In genomic region chr1:26697441-26697977, GRCh38 we compare ENCODE assay signal across 8 cellular contexts. TPM values are rescaled to one million over a fixed set of nuclear protein-coding genes. Genes with fewer than 3 reads are reported as not detected.
DNase-seq lines count a peak whose midpoint lies in the region; ATAC-seq and TF ChIP-seq lines count a peak whose summit lies in the region.

No MANE protein-coding gene starts in this region.

- peaks cover 4% of the 10 kb centered on the region; the same call in 1 of the 2 replicates for H3F3A ChIP-seq in Loucy (ENCODE audit: low read depth)

- no peaks in the 10 kb centered on the region for H3K9me2 ChIP-seq in Loucy (replicated peaks; ENCODE audit: low read depth, low read length)

- DNase-seq in Daoy (ENCODE audit: low read depth) (peak; percentile 24), osteocyte (ENCODE audit: extremely low spot score, unreplicated experiment) (no peak), NCI-H187 (lab: John Stamatoyannopoulos, UW) (no peak)
- peak in 1 of 3 donors; percentile 6 for DNase-seq in effector memory CD4-positive, alpha-beta T cell

- TF ChIP-seq CTCF in Loucy (conservative IDR thresholded peaks at IDR 0.05; ENCODE audit: low read length) = no peak
- TF ChIP-seq CTCF in osteocyte (IDR thresholded peaks at IDR 0.05) = no peak

- H3K4me1 ChIP-seq in Loucy (ENCODE audit: insufficient read depth, low read length, poor library complexity, severe bottlenecking) = peaks cover 64% of the 10 kb centered on the region
- peaks cover 52% of the 10 kb centered on the region for H3K4me1 ChIP-seq in effector memory CD4-positive, alpha-beta T cell (ENCODE audit: control insufficient read depth, insufficient read depth, low read length, poor library complexity, severe bottlenecking)

- H3K9ac ChIP-seq in Loucy (ENCODE audit: low read depth, low read length, poor library complexity, severe bottlenecking) = peak overlapping the region; percentile 96

- H3K79me2 ChIP-seq in Loucy (ENCODE audit: insufficient read depth, low read length) = peaks cover 80% of the 10 kb centered on the region

- H3K27me3 Mint-ChIP-seq in osteocyte (ENCODE audit: unreplicated experiment) = no peaks in the 10 kb centered on the region

- peak overlapping the region; percentile 80 for H3K4me3 ChIP-seq in Loucy (ENCODE audit: low read length, poor library complexity, severe bottlenecking)
- peak overlapping the region; percentile 77 for H3K4me3 ChIP-seq in effector memory CD4-positive, alpha-beta T cell (ENCODE audit: insufficient read depth, low read depth, low read length, poor library complexity, severe bottlenecking)

- H3K9me3 ChIP-seq in Loucy (ENCODE audit: insufficient read depth, low read depth, low read length) = no peaks in the 10 kb centered on the region
- no peaks in the 10 kb centered on the region for H3K9me3 ChIP-seq in effector memory CD4-positive, alpha-beta T cell (ENCODE audit: control insufficient read depth, low read length)

- H3K27ac ChIP-seq in effector memory CD4-positive, alpha-beta T cell (ENCODE audit: insufficient read depth, low read length, poor library complexity, severe bottlenecking) = peak overlapping the region; percentile 91

- peaks cover 2% of the 10 kb centered on the region; the same call in 1 of the 2 replicates for H3K36me3 ChIP-seq in Loucy (ENCODE audit: insufficient read depth, low read length)
- H3K36me3 ChIP-seq in effector memory CD4-positive, alpha-beta T cell (ENCODE audit: control insufficient read depth, insufficient read depth, low read length) = no peaks in the 10 kb centered on the region

- H3K27me3 ChIP-seq in Loucy (ENCODE audit: insufficient read depth, low read length, poor library complexity, severe bottlenecking) = peaks cover 9% of the 10 kb centered on the region
- no peaks in the 10 kb centered on the region for H3K27me3 ChIP-seq in effector memory CD4-positive, alpha-beta T cell (replicated peaks; ENCODE audit: control insufficient read depth, insufficient read depth, low read length, poor library complexity, severe bottlenecking)

- peaks cover 47% of the 10 kb centered on the region for H4K20me1 ChIP-seq in Loucy (ENCODE audit: insufficient read depth, low read length, poor library complexity, severe bottlenecking)

- H3K27ac Mint-ChIP-seq in osteocyte (ENCODE audit: unreplicated experiment) = peak overlapping the region; percentile 71

- no peak overlapping the region for H2AFZ ChIP-seq in Loucy (ENCODE audit: low read length)

- ATAC-seq in HG03432 (IDR thresholded peaks at IDR 0.05; ENCODE audit: unreplicated experiment) = no peak
- ATAC-seq in GM18517 (IDR thresholded peaks at IDR 0.05; ENCODE audit: unreplicated experiment) = no peak
- no peak for ATAC-seq in GM21576 (IDR thresholded peaks at IDR 0.05; ENCODE audit: unreplicated experiment)

- no peak overlapping the region for H3K4me3 Mint-ChIP-seq in osteocyte (ENCODE audit: unreplicated experiment)

- H3K4me1 Mint-ChIP-seq in osteocyte (ENCODE audit: unreplicated experiment) = peaks cover 22% of the 10 kb centered on the region

- no peaks in the 10 kb centered on the region for H3K9me3 Mint-ChIP-seq in osteocyte (ENCODE audit: unreplicated experiment)

- H3K36me3 Mint-ChIP-seq in osteocyte (ENCODE audit: unreplicated experiment) = no peaks in the 10 kb centered on the region

- H3K4me2 ChIP-seq in Loucy (ENCODE audit: low read depth, low read length, poor library complexity, severe bottlenecking) = peak overlapping the region; percentile 89

RNA-seq across cellular contexts. Expression of gene ARID1A, which starts 1.7 kb away (rescaled TPM):
- total RNA-seq in Daoy (2014; rRNA removed; shearing (Covaris generic)) = 12.4 and 12.6 TPM in 2 replicates
- total RNA-seq in osteocyte = 70.0 and 78.7 TPM in 2 replicates
